ENCODE assay signal across 11 cellular contexts in the genomic region with DNA sequence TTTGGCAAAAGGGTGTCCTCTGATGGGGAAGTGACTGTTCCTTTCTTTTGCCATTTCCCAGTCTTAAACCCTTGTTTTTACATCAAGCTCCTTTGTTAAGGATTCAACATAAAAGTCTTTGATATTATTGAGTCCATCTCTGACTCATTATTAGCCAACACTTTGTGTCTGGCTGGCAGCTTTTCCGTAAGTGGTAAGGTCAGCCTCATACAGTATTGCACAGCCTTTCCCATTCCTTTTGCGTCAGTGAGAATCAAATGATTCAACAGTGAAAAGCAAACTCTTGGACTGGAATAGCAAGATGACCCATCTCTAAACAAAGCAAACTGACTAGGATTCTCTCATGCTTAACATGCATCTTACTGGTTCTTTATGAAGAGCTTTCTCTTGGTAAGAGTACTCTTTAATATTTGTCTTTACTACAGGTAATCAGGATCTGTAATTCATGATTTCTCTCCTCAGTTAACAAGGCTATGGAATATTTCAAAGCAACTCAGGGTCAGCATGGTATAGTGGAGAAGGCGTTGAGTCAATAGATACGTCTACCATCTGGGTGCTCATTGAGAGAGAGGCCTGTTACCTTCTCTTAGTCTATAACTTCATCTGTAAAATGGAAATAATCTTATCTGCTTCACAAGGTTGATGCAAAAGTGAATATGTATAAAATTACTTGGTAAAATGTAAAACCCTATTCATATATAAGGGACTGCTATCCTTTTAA.
DNase-seq lines count a peak whose midpoint lies in the region; ATAC-seq, FAIRE-seq and TF ChIP-seq lines count a peak whose summit lies in the region.
"Had no signal": no experiment of that assay in that cellular context is flagged by ENCODE, and none has a peak within 500 bp of the region (broad histone marks: within the 10 kb centered on the region; RNA-seq: fewer than 3 reads in every experiment).

No MANE protein-coding gene starts in this region.

- peak; percentile 97 for DNase-seq in EH (ENCODE audit: low read depth)
- peak; percentile 77 for DNase-seq in RWPE1 (ENCODE audit: low spot score)
- peak; percentile 99 to 100 for DNase-seq in fibroblast of lung (ENCODE audit: low read depth in 2 of 2)
- no peak for DNase-seq in pancreas
- DNase-seq in HuH-7.5 (ENCODE audit: low spot score) = no peak
- no peak for DNase-seq in GM19239 (ENCODE audit: insufficient read length, low spot score)
- no peak for DNase-seq in globus pallidus (ENCODE audit: low spot score)
- no peak for DNase-seq in NCI-H1092 treated with DMSO at 0.1 percent for 48 hours (lab: John Stamatoyannopoulos, UW)
- DNase-seq: activated CD4-positive, alpha-beta T cell treated with anti-CD3 and anti-CD28 coated beads for 1 hour; NCI-H748 treated with DMSO at 0.1 percent for 48 hours had no signal

- no peak overlapping the region for H3K27ac ChIP-seq in RWPE1
- H3K27ac ChIP-seq in fibroblast of lung (ENCODE audit: insufficient read depth, low read length) = peak overlapping the region; percentile 34
- no peak overlapping the region for H3K27ac ChIP-seq in pancreas
- H3K27ac ChIP-seq: ascending aorta had no signal

- no peaks in the 10 kb centered on the region for H3K79me2 ChIP-seq in fibroblast of lung (ENCODE audit: control insufficient read depth, insufficient read depth, low read length)

- peak overlapping the region; percentile 26 for H3K4me2 ChIP-seq in fibroblast of lung (ENCODE audit: extremely low read depth, insufficient read depth, low read length)

- H4K20me1 ChIP-seq in fibroblast of lung (ENCODE audit: control insufficient read depth, extremely low read depth, insufficient read depth, low read length) = no peaks in the 10 kb centered on the region

- peak in 3 of 4 donors; percentile 48 to 87 (median 48) for ATAC-seq in pancreas

- TF ChIP-seq CTCF in RWPE1 (conservative IDR thresholded peaks at IDR 0.05; ENCODE audit: low read depth) (no peak), fibroblast of lung (conservative IDR thresholded peaks at IDR 0.05 in 1 of 2, IDR thresholded peaks at IDR 0.05 in 1 of 2; ENCODE audit: low read depth in 1 of 2, low read length in 2 of 2) (no peak), pancreas (IDR thresholded peaks at IDR 0.05) (no peak)

- CTCF ChIA-PET in RWPE1 (lab: Yijun Ruan, JAX) = interaction anchor here (0.7 kb wide), 1 partner anchor 22 kb away, joined by 3 read pairs; no protein-coding TSS in a partner anchor

- WGBS in pancreas, 2 donors = 88 to 92% methylated on average over 4 of the region's 4 CpGs

- H3K9ac ChIP-seq in fibroblast of lung (ENCODE audit: insufficient read depth, low read length) = no peak overlapping the region

- POLR2A ChIA-PET in RWPE1 (lab: Yijun Ruan, JAX; ENCODE audit: low non-redundant PET) = no interaction called here

- intact Hi-C loops in pancreas (cut with DNase I) = no loop called here

- H3K9me3 ChIP-seq in fibroblast of lung (ENCODE audit: control insufficient read depth, insufficient read depth, low read depth, low read length) (no peaks in the 10 kb centered on the region), pancreas (no peaks in the 10 kb centered on the region)
- H3K9me3 ChIP-seq: ascending aorta had no signal

- FAIRE-seq in pancreas (lab: Jason Lieb, UNC) = no peak
- FAIRE-seq in GM19239 (lab: Jason Lieb, UNC) = no peak

- H3K4me1 ChIP-seq in fibroblast of lung (ENCODE audit: control insufficient read depth, extremely low read depth, insufficient read depth, low read length) (peaks cover 3% of the 10 kb centered on the region), pancreas (peaks cover 0 to 2% (median 0%) of the 10 kb centered on the region in 3 donors)
- H3K4me1 ChIP-seq: ascending aorta had no signal

- H3K4me3 ChIP-seq in fibroblast of lung (replicated peaks in 1 of 4; ENCODE audit: control extremely low read depth in 1 of 4, insufficient read depth in 1 of 4, low read depth in 3 of 4, low read length in 4 of 4) = no peak overlapping the region
- H3K4me3 ChIP-seq in pancreas = no peak overlapping the region
- H3K4me3 ChIP-seq: ascending aorta had no signal

- H3K36me3 ChIP-seq in fibroblast of lung (ENCODE audit: control insufficient read depth, insufficient read depth, low read length) = no peaks in the 10 kb centered on the region
- no peaks in the 10 kb centered on the region for H3K36me3 ChIP-seq in pancreas

- H3K27me3 ChIP-seq in fibroblast of lung (ENCODE audit: control insufficient read depth, insufficient read depth, low read length) (no peaks in the 10 kb centered on the region), pancreas (no peaks in the 10 kb centered on the region)
- H3K27me3 ChIP-seq: ascending aorta had no signal

- H2AFZ ChIP-seq in fibroblast of lung (ENCODE audit: low read length) = no peak overlapping the region

Comparison
In these comparisons a context has a peak if more than half of its experiments do, and no peak if none do; other contexts are left out.
1. DNase-seq: peak in EH (single experiment), RWPE1 (single experiment) and fibroblast of lung (2 of 2); none in pancreas (0 of 6), HuH-7.5 (single experiment), GM19239 (single experiment), globus pallidus (single experiment) and NCI-H1092 treated with DMSO at 0.1 percent for 48 hours (single experiment).